8 cellular contexts compared by ENCODE assay signal in the genomic region with DNA sequence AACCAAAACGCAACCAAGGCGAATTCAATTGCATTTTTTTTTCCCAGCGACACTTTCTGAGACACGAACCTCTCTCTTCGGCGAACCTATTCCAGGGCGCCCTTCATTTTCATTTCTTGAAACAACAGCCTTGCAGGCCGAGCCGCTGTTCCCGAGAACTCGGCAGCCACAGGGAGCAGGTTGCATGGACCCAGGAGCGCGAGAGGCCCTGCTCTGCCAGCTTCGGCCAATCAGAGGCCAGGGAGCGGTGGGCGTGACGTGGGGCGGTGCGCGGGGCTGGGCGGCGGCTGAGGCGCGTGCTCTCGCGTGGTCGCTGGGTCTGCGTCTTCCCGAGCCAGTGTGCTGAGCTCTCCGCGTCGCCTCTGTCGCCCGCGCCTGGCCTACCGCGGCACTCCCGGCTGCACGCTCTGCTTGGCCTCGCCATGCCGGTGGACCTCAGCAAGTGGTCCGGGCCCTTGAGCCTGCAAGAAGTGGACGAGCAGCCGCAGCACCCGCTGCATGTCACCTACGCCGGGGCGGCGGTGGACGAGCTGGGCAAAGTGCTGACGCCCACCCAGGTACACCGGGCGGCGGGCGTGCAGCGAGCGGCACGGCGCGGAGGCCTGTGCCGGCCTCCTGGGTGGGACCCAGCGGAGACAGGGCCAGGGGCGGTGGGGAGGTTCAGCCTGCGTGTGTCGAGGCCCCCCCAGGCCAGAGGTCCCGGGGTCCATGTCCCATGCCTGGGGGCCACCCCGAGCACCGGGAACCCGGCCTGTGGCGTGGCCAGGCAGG. TPM values are rescaled to one million over a fixed set of nuclear protein-coding genes. Genes with fewer than 3 reads are reported as not detected.
DNase-seq lines count a peak whose midpoint lies in the region; ATAC-seq and TF ChIP-seq lines count a peak whose summit lies in the region.

A gene (plus strand): TSS at position 337 of the 771 bp plus-strand sequence. CDS start 86 bp downstream, at position 423.

- peaks cover 33% of the 10 kb centered on the region for H3K4me1 Mint-ChIP-seq in activated CD4-positive, alpha-beta memory T cell treated with anti-CD3 and anti-CD28 coated beads, Interleukin-2, amount 10 ng/mL, durations not matched to agents 7 days and 5 days

- peak in 35 of 56 donors; percentile 5 to 55 (median 28) for TF ChIP-seq CTCF in dorsolateral prefrontal cortex (IDR thresholded peaks at IDR 0.05 in 54 of 56, conservative IDR thresholded peaks at IDR 0.05 in 2 of 56; ENCODE audit: low read depth in 1 of 56, partially characterized antibody in 56 of 56)
- TF ChIP-seq CTCF in lower leg skin (IDR thresholded peaks at IDR 0.05) = peak in 1 of 3 donors; percentile 11

- H3K4me3 ChIP-seq in dorsolateral prefrontal cortex (peak within 1 kb of the TSS; percentile 68 to 100 (median 97)), lower leg skin (ENCODE audit: low read depth, poor library complexity, severe bottlenecking) (peak within 1 kb of the TSS; percentile 96)

- 0% methylated on average over 20 to 21 of the region's 70 CpGs for WGBS in lower leg skin, 2 donors

- POLR2A ChIA-PET in activated CD4-positive, alpha-beta memory T cell treated with anti-CD3 and anti-CD28 coated beads, Interleukin-2, amount 10 ng/mL, durations not matched to agents 7 days and 5 days (lab: Charles Lee) = interaction anchor here (0.7 to 2.8 kb wide), 14 partner anchors 9 to 241 kb away, joined by 3 to 31 read pairs (median 6); a partner anchor contains a TSS

- CTCF ChIA-PET in activated CD4-positive, alpha-beta memory T cell treated with anti-CD3 and anti-CD28 coated beads, Interleukin-2, amount 10 ng/mL, durations not matched to agents 7 days and 5 days (lab: Charles Lee) = interaction anchor here (0.5 to 3.2 kb wide), 15 partner anchors 11 to 242 kb away, joined by 3 to 27 read pairs (median 4); a partner anchor contains a TSS

- ATAC-seq in GM19372 (IDR thresholded peaks at IDR 0.05; ENCODE audit: low read depth, unreplicated experiment) = peak; percentile 97
- peak; percentile 97 for ATAC-seq in HG03521 (IDR thresholded peaks at IDR 0.05; ENCODE audit: unreplicated experiment)

- H3K4me3 Mint-ChIP-seq in activated CD4-positive, alpha-beta memory T cell treated with anti-CD3 and anti-CD28 coated beads, Interleukin-2, amount 10 ng/mL, durations not matched to agents 7 days and 5 days = peak within 1 kb of the TSS; percentile 82

- H3K27me3 Mint-ChIP-seq in activated CD4-positive, alpha-beta memory T cell treated with anti-CD3 and anti-CD28 coated beads, Interleukin-2, amount 10 ng/mL, durations not matched to agents 7 days and 5 days = no peaks in the 10 kb centered on the region

- peak; percentile 93 for DNase-seq in CD1c-positive myeloid dendritic cell (ENCODE audit: extremely low spot score)
- DNase-seq in NCI-H82 treated with DMSO at 0.1 percent for 48 hours (lab: John Stamatoyannopoulos, UW; ENCODE audit: unreplicated experiment) = peak; percentile 77
- peak; percentile 94 for DNase-seq in activated CD4-positive, alpha-beta memory T cell treated with anti-CD3 and anti-CD28 coated beads, Interleukin-2, amount 10 ng/mL, durations not matched to agents 7 days and 5 days
- DNase-seq in dorsolateral prefrontal cortex = peak; percentile 96 to 99 (median 98)
- DNase-seq in lower leg skin (ENCODE audit: low spot score in 2 of 2) = peak; percentile 95 to 99
- DNase-seq in stimulated activated CD4-positive, alpha-beta T cell treated with anti-CD3 and anti-CD28 coated beads, Interleukin-4, amount 100 ng/mL, for 4 hours = peak; percentile 90 to 93

- intact Hi-C loops in dorsolateral prefrontal cortex (cut with DNase I) (loop anchor here (2.0 to 5.0 kb wide), 5 partner anchors 46 to 236 kb away; a partner anchor contains a TSS), lower leg skin (cut with DNase I; ENCODE audit: low total_unique reads) (no loop called here)

- H3K27ac Mint-ChIP-seq in activated CD4-positive, alpha-beta memory T cell treated with anti-CD3 and anti-CD28 coated beads, Interleukin-2, amount 10 ng/mL, durations not matched to agents 7 days and 5 days = peak within 1 kb of the TSS; percentile 84

- H3K27me3 ChIP-seq in dorsolateral prefrontal cortex = no peaks in the 10 kb centered on the region

- H3K36me3 Mint-ChIP-seq in activated CD4-positive, alpha-beta memory T cell treated with anti-CD3 and anti-CD28 coated beads, Interleukin-2, amount 10 ng/mL, durations not matched to agents 7 days and 5 days (ENCODE audit: low read depth) = peaks cover 20% of the 10 kb centered on the region

- peak within 1 kb of the TSS; percentile 76 to 99 (median 98) for H3K27ac ChIP-seq in dorsolateral prefrontal cortex

- peak in 1 of 2 donors; percentile 56 for TF ChIP-seq POLR2A in lower leg skin (IDR thresholded peaks at IDR 0.05)

- H3K9me3 Mint-ChIP-seq in activated CD4-positive, alpha-beta memory T cell treated with anti-CD3 and anti-CD28 coated beads, Interleukin-2, amount 10 ng/mL, durations not matched to agents 7 days and 5 days = no peaks in the 10 kb centered on the region

RNA-seq across cellular contexts. Expression of the gene that starts here (rescaled TPM):
- 10 to 100 TPM; 75.5 to 76.7 TPM for total RNA-seq in activated CD4-positive, alpha-beta memory T cell treated with anti-CD3 and anti-CD28 coated beads, Interleukin-2, amount 10 ng/mL, durations not matched to agents 7 days and 5 days
- 1,000 to 10,000 TPM in 2 of 120 experiments, 100 to 1,000 TPM in 118; 437 to 1,009 (median 790) TPM for total RNA-seq in dorsolateral prefrontal cortex
- 100 to 1,000 TPM; 192 to 447 (median 328) TPM for total RNA-seq in lower leg skin

Comparison
In these comparisons a context has a peak if more than half of its experiments do, and no peak if none do; other contexts are left out.
1. Peak in every context shown above with its lines: DNase-seq, ATAC-seq, H3K4me3 ChIP-seq and H3K27ac ChIP-seq.